Comparison of ENCODE assay signal across 22 cellular contexts in genomic region chr18:70207181-70207580, GRCh38. TPM values are rescaled to one million over a fixed set of nuclear protein-coding genes. Genes with fewer than 3 reads are reported as not detected.
A peak's percentile ranks its signal among the peaks of the same experiment; 100 is the strongest.
DNase-seq lines count a peak whose midpoint lies in the region; ATAC-seq and TF ChIP-seq lines count a peak whose summit lies in the region.
"Had no signal": no experiment of that assay in that cellular context is flagged by ENCODE, and none has a peak within 500 bp of the region (broad histone marks: within the 10 kb centered on the region; RNA-seq: fewer than 3 reads in every experiment).

No MANE protein-coding gene starts in this region.

- peak; percentile 47 for DNase-seq in ecto neural progenitor cell (ENCODE audit: low spot score)
- no peak for DNase-seq in osteoblast (ENCODE audit: insufficient read length, low spot score, missing footprints)
- DNase-seq in NCI-H1417 (lab: John Stamatoyannopoulos, UW): no peak
- DNase-seq in activated CD8-positive, alpha-beta memory T cell treated with anti-CD3 and anti-CD28 coated beads, Interleukin-2, amount 50 U/mL, for 4 hours: no peak
- DNase-seq: activated CD4-positive, CD25-positive, alpha-beta regulatory T cell; activated CD8-positive, alpha-beta memory T cell treated with anti-CD3 and anti-CD28 coated beads, Interleukin-2, amount 50 U/mL, for 48 hours; activated naive CD4-positive, alpha-beta T cell treated with anti-CD3 and anti-CD28 coated beads, Interleukin-2, amount 50 U/mL, for 16 hours; foreskin fibroblast; lower lobe of right lung; MG63; NCI-H2081 treated with DMSO at 0.1 percent for 48 hours; NCI-H748 treated with DMSO at 0.1 percent for 48 hours; nephron progenitor cell; retina; RPMI8226; T-helper 2 cell had no signal

- H3K4me2 ChIP-seq in DOHH2 (ENCODE audit: low read length): peak overlapping the region; percentile 65
- peak overlapping the region; percentile 74; the same call in 1 of the 2 replicates for H3K4me2 ChIP-seq in OCI-LY3 (ENCODE audit: low read length)
- H3K4me2 ChIP-seq in osteoblast (ENCODE audit: insufficient read depth, low read length): no peak overlapping the region

- no peak for TF ChIP-seq CTCF in DOHH2 (IDR thresholded peaks at IDR 0.05; ENCODE audit: low read depth, low read length, poor library complexity, severe bottlenecking)
- TF ChIP-seq CTCF in OCI-LY3 (IDR thresholded peaks at IDR 0.05; ENCODE audit: low read depth, low read length): no peak
- no peak for TF ChIP-seq CTCF in osteoblast (IDR thresholded peaks at IDR 0.05; ENCODE audit: extremely low read depth, low read depth, low read length)

- no peaks in the 10 kb centered on the region for H3K9me2 ChIP-seq in DOHH2 (replicated peaks; ENCODE audit: control insufficient read depth, low read length)

- H3K27ac ChIP-seq in DOHH2 (ENCODE audit: low read depth, low read length): no peak overlapping the region
- H3K27ac ChIP-seq in OCI-LY3 (ENCODE audit: low read length): no peak overlapping the region
- no peak overlapping the region for H3K27ac ChIP-seq in osteoblast (ENCODE audit: low read depth, low read length)
- H3K27ac ChIP-seq: BLaER1, cardiac muscle cell, suprapubic skin had no signal

- H4K20me1 ChIP-seq in DOHH2 (ENCODE audit: control insufficient read depth, insufficient read depth, low read depth, low read length) (no peaks in the 10 kb centered on the region), OCI-LY3 (ENCODE audit: insufficient read depth, low read length) (no peaks in the 10 kb centered on the region), osteoblast (ENCODE audit: insufficient read depth, low read length) (no peaks in the 10 kb centered on the region)
- H4K20me1 ChIP-seq: BLaER1 had no signal

- H3K79me2 ChIP-seq in DOHH2 (ENCODE audit: control insufficient read depth, low read length): peaks cover 25% of the 10 kb centered on the region
- peaks cover 22% of the 10 kb centered on the region for H3K79me2 ChIP-seq in OCI-LY3 (ENCODE audit: low read length)
- H3K79me2 ChIP-seq in osteoblast (ENCODE audit: insufficient read depth, low read length): peaks cover 18% of the 10 kb centered on the region

- 0 out of 2 replicates have a peak, but pooled peaks cover 2% of the 10 kb centered on the region for H3F3A ChIP-seq in DOHH2 (ENCODE audit: control insufficient read depth, insufficient read depth)

- H2AFZ ChIP-seq in OCI-LY3 (ENCODE audit: low read depth, low read length) (peak overlapping the region; percentile 98), osteoblast (ENCODE audit: low read length) (peak overlapping the region; percentile 23)

- peaks cover 3% of the 10 kb centered on the region; the same call in 1 of the 2 replicates for H3K27me3 ChIP-seq in DOHH2 (ENCODE audit: control insufficient read depth, low read length)
- no peaks in the 10 kb centered on the region for H3K27me3 ChIP-seq in OCI-LY3 (ENCODE audit: low read depth, low read length)
- no peaks in the 10 kb centered on the region for H3K27me3 ChIP-seq in osteoblast (ENCODE audit: insufficient read depth, low read length)
- H3K27me3 ChIP-seq: BLaER1, MG63, suprapubic skin had no signal

- no peaks in the 10 kb centered on the region for H3K9me3 ChIP-seq in DOHH2 (ENCODE audit: control insufficient read depth, insufficient read depth, low read length)
- H3K9me3 ChIP-seq in OCI-LY3 (ENCODE audit: insufficient read depth, low read length): no peaks in the 10 kb centered on the region
- H3K9me3 ChIP-seq in osteoblast (ENCODE audit: low read depth, low read length): no peaks in the 10 kb centered on the region
- H3K9me3 ChIP-seq: BLaER1, lower lobe of right lung, MG63, suprapubic skin had no signal

- peaks cover 19% of the 10 kb centered on the region for H3K4me1 ChIP-seq in DOHH2 (ENCODE audit: control insufficient read depth, low read length)
- peaks cover 18% of the 10 kb centered on the region for H3K4me1 ChIP-seq in OCI-LY3 (ENCODE audit: low read length)
- peaks cover 17% of the 10 kb centered on the region for H3K4me1 ChIP-seq in osteoblast (ENCODE audit: insufficient read depth, low read length)

- peak overlapping the region; percentile 88; the same call in 1 of the 2 replicates for H3K4me3 ChIP-seq in DOHH2 (ENCODE audit: low read length)
- H3K4me3 ChIP-seq in OCI-LY3 (ENCODE audit: low read length): no peak overlapping the region
- H3K4me3 ChIP-seq in osteoblast (ENCODE audit: insufficient read depth, low read length): no peak overlapping the region
- H3K4me3 ChIP-seq: cardiac muscle cell had no signal

- H3K9ac ChIP-seq in OCI-LY3 (ENCODE audit: low read length): no peak overlapping the region

- H3K36me3 ChIP-seq in DOHH2 (ENCODE audit: control insufficient read depth, low read length): peaks cover 12% of the 10 kb centered on the region
- peaks cover 13% of the 10 kb centered on the region for H3K36me3 ChIP-seq in OCI-LY3 (replicated peaks; ENCODE audit: low read depth, low read length)
- no peaks in the 10 kb centered on the region for H3K36me3 ChIP-seq in osteoblast (ENCODE audit: insufficient read depth, low read length)
- H3K36me3 ChIP-seq: cardiac muscle cell, lower lobe of right lung, suprapubic skin had no signal

- no peak for ATAC-seq in HG02885 (IDR thresholded peaks at IDR 0.05; ENCODE audit: poor library complexity, unreplicated experiment)
- ATAC-seq: lower lobe of right lung had no signal

RNA-seq across cellular contexts. Expression of gene RTTN, which starts 1.7 kb away (rescaled TPM):
- total RNA-seq in osteoblast: 11.2 and 15.6 TPM in 2 replicates
